ENCODE assay signal across 11 cellular contexts in genomic region chr3:163261618-163262017, GRCh38.
"Had no signal": no experiment of that assay in that cellular context is flagged by ENCODE, and none has a peak within 500 bp of the region (broad histone marks: within the 10 kb centered on the region; RNA-seq: fewer than 3 reads in every experiment).

No MANE protein-coding gene starts in this region.

- DNase-seq: GM23248, GOT3, H7, H9, HCEC 1CT, HFFc6 had no signal

- H3K36me3 ChIP-seq: HAP-1 had no signal

- H3K4me3 ChIP-seq: GM23248, GM23338, HAP-1 had no signal

- H3K9me3 ChIP-seq: HAP-1 had no signal

- ATAC-seq: GM23338, HCT116 had no signal

- H3K4me1 ChIP-seq: HAP-1 had no signal

- H3K27ac ChIP-seq: GM23248 had no signal

- H3K9ac ChIP-seq: GM23248 had no signal

- FAIRE-seq: H1, H54 had no signal

- H2AFZ ChIP-seq: GM23248, GM23338 had no signal

- H3K4me2 ChIP-seq: GM23338 had no signal
